Comparison of ENCODE assay signal across 1 cellular context in the genomic region with DNA sequence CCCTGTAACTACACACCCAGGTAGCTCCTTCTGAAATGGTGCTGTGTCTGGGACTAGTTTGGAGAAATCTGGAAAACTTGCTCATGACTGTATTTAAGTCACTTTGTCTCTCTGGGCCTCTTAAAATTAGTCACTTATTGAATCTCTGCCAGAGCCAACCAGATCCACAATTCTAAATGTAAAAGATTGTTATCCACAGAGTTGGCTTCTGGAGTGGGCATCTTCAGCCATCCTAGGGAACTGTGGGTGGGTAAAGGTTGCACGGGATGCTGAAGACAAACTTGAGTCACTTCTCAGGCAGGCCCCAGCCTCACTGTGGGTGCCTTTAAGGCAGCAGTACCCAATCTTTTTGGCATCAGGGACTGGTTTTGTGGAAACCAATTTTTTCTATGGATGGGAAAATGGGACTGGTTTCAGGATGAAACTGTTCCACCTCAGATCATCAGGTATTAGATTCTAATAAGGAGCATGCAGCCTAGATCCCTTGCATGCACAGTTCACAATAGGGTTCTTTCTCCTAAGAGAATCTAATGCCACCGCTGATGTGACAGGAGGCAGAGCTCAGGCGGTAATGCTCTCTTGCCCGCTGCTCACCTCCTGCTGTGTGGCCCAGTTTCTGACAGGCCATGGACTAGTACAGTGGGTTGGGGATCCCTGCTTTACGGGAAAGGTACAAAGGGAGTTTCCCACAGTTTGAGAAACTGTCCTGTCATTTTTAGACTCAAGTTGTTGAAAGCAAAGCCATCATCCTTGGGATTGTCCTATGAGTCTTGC.
A peak's percentile ranks its signal among the peaks of the same experiment; 100 is the strongest.
TF ChIP-seq lines count a peak whose summit lies in the region.

No MANE protein-coding gene starts in this region.

TF ChIP-seq in SK-N-SH, 30 proteins besides CTCF, POLR2A, EP300 and RAD21 (continued from another document):
- TF ChIP-seq PBX3 (IDR thresholded peaks at IDR 0.05) (no peak), NRF1 (IDR thresholded peaks at IDR 0.05; ENCODE audit: low read depth, low read length) (no peak), NFIC (IDR thresholded peaks at IDR 0.05; ENCODE audit: borderline replicate concordance) (peak; percentile 84), ZBTB33 (IDR thresholded peaks at IDR 0.05; ENCODE audit: borderline replicate concordance, low read depth) (no peak), SMC3 (IDR thresholded peaks at IDR 0.05; ENCODE audit: low read depth, low read length) (no peak), TAF1 (IDR thresholded peaks at IDR 0.05; ENCODE audit: borderline replicate concordance, low read depth, low read length) (no peak), SIN3A (IDR thresholded peaks at IDR 0.05; ENCODE audit: borderline replicate concordance, low read depth, low read length) (no peak), FOSL2 (IDR thresholded peaks at IDR 0.05; ENCODE audit: borderline replicate concordance, low read depth) (no peak; the same call in 1 of the 2 replicates), RFX5 (IDR thresholded peaks at IDR 0.05; ENCODE audit: low read length) (no peak), TCF12 (IDR thresholded peaks at IDR 0.05) (peak; percentile 72), GABPA (IDR thresholded peaks at IDR 0.05; ENCODE audit: low read depth) (no peak), RCOR1 (IDR thresholded peaks at IDR 0.05; ENCODE audit: low read length) (no peak), JUND (IDR thresholded peaks at IDR 0.05) (peak; percentile 66), RXRA (IDR thresholded peaks at IDR 0.05; ENCODE audit: borderline replicate concordance, low read depth) (no peak)
- TF ChIP-seq, protein P1, sequence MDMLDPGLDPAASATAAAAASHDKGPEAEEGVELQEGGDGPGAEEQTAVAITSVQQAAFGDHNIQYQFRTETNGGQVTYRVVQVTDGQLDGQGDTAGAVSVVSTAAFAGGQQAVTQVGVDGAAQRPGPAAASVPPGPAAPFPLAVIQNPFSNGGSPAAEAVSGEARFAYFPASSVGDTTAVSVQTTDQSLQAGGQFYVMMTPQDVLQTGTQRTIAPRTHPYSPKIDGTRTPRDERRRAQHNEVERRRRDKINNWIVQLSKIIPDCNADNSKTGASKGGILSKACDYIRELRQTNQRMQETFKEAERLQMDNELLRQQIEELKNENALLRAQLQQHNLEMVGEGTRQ (IDR thresholded peaks at IDR 0.05; ENCODE audit: borderline replicate concordance, low read depth, low read length): no peak
- TF ChIP-seq, protein P2, sequence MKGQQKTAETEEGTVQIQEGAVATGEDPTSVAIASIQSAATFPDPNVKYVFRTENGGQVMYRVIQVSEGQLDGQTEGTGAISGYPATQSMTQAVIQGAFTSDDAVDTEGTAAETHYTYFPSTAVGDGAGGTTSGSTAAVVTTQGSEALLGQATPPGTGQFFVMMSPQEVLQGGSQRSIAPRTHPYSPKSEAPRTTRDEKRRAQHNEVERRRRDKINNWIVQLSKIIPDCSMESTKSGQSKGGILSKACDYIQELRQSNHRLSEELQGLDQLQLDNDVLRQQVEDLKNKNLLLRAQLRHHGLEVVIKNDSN (IDR thresholded peaks at IDR 0.05; ENCODE audit: borderline replicate concordance, low read depth): no peak
- TF ChIP-seq, protein P3, sequence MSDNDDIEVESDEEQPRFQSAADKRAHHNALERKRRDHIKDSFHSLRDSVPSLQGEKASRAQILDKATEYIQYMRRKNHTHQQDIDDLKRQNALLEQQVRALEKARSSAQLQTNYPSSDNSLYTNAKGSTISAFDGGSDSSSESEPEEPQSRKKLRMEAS (IDR thresholded peaks at IDR 0.05; ENCODE audit: low read depth): no peak
